In the genomic region with DNA sequence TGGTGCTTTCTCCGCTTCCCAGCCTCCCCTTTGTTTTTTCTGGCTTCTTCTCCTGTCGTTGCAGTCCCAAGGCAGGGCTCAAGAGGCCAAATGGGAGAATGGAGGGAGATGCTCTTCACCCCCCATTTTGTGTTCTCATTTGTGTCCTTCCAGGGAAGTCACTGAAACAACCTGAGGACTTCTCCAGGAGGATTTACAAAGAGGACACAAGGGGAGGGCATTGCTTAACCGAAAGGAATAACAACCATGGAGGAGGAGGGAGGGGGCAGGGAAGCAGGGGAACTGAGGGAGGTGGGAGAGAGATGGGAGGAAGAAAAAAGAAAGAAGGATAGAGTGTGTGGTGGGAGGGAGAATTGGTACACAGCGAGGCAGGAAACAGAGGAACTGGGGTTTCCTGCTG, we compare ENCODE assay signal across 1 cellular context.
TF ChIP-seq lines count a peak whose summit lies in the region.

No MANE protein-coding gene starts in this region.

TF ChIP-seq in GM23338, 12 proteins besides CTCF, POLR2A, EP300 and RAD21 (continued from another document):
- no peak for TF ChIP-seq ZNF462 (CRISPR knock-in tag; IDR thresholded peaks at IDR 0.05)
- TF ChIP-seq POLR2AphosphoS5 (IDR thresholded peaks at IDR 0.05; ENCODE audit: low read depth), result no peak
- no peak for TF ChIP-seq CREB1 (CRISPR knock-in tag; IDR thresholded peaks at IDR 0.05; ENCODE audit: low read depth)
- TF ChIP-seq JUNB (IDR thresholded peaks at IDR 0.05; ENCODE audit: unreplicated experiment), result no peak
- TF ChIP-seq ETS1 (IDR thresholded peaks at IDR 0.05), result no peak
- TF ChIP-seq, protein P1, sequence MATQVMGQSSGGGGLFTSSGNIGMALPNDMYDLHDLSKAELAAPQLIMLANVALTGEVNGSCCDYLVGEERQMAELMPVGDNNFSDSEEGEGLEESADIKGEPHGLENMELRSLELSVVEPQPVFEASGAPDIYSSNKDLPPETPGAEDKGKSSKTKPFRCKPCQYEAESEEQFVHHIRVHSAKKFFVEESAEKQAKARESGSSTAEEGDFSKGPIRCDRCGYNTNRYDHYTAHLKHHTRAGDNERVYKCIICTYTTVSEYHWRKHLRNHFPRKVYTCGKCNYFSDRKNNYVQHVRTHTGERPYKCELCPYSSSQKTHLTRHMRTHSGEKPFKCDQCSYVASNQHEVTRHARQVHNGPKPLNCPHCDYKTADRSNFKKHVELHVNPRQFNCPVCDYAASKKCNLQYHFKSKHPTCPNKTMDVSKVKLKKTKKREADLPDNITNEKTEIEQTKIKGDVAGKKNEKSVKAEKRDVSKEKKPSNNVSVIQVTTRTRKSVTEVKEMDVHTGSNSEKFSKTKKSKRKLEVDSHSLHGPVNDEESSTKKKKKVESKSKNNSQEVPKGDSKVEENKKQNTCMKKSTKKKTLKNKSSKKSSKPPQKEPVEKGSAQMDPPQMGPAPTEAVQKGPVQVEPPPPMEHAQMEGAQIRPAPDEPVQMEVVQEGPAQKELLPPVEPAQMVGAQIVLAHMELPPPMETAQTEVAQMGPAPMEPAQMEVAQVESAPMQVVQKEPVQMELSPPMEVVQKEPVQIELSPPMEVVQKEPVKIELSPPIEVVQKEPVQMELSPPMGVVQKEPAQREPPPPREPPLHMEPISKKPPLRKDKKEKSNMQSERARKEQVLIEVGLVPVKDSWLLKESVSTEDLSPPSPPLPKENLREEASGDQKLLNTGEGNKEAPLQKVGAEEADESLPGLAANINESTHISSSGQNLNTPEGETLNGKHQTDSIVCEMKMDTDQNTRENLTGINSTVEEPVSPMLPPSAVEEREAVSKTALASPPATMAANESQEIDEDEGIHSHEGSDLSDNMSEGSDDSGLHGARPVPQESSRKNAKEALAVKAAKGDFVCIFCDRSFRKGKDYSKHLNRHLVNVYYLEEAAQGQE (IDR thresholded peaks at IDR 0.05; ENCODE audit: unreplicated experiment), result no peak
